8 cellular contexts compared by ENCODE assay signal in genomic region chr14:68785817-68786490, GRCh38. TPM values are rescaled to one million over a fixed set of nuclear protein-coding genes. Genes with fewer than 3 reads are reported as not detected.
DNase-seq lines count a peak whose midpoint lies in the region; TF ChIP-seq lines count a peak whose summit lies in the region.

No MANE protein-coding gene starts in this region.

- DNase-seq in A172 (ENCODE audit: low spot score) (peak; percentile 76), mammary epithelial cell (peak; percentile 82), lung microvascular endothelial cell (ENCODE audit: low read depth in 2 of 2) (peak; percentile 33 to 44), thyroid gland (no peak), GOT3 (lab: John Stamatoyannopoulos, UW) (no peak), NCI-H345 treated with DMSO at 0.1 percent for 48 hours (lab: John Stamatoyannopoulos, UW; ENCODE audit: unreplicated experiment) (no peak), hippocampal formation (lab: John Stamatoyannopoulos, UW) (no peak)

- no peak overlapping the region for H2AFZ ChIP-seq in OCI-LY3 (ENCODE audit: low read depth, low read length)
- H2AFZ ChIP-seq in mammary epithelial cell (ENCODE audit: low read depth, low read length): no peak overlapping the region

- CTCF ChIA-PET in mammary epithelial cell (lab: Charles Lee; ENCODE audit: low non-redundant PET): interaction anchor here (0.6 kb wide), 1 partner anchor 852 kb away, joined by 3 read pairs; no protein-coding TSS in a partner anchor

- dilution Hi-C loops in mammary epithelial cell (cut with HindIII; ENCODE audit: low sequenced_read_pairs): no loop called here

- intact Hi-C loops in mammary epithelial cell (cut with micrococcal nuclease): loop anchor here (1.0 to 5.0 kb wide), 12 partner anchors 80 to 694 kb away; no protein-coding TSS in a partner anchor
- intact Hi-C loops in thyroid gland (cut with DNase I): no loop called here

- peaks cover 26% of the 10 kb centered on the region for H3K79me2 ChIP-seq in OCI-LY3 (ENCODE audit: low read length)
- peaks cover 28% of the 10 kb centered on the region for H3K79me2 ChIP-seq in mammary epithelial cell (ENCODE audit: insufficient read depth, low read length)

- in situ Hi-C loops in mammary epithelial cell (cut with MboI; ENCODE audit: low sequenced_read_pairs in 2 of 2): loop anchor here in 1 of 2 donors (5.0 to 25.0 kb wide), 3 partner anchors 99 to 531 kb away; no protein-coding TSS in a partner anchor

- H3K4me3 ChIP-seq in OCI-LY3 (ENCODE audit: low read length): no peak overlapping the region
- H3K4me3 ChIP-seq in mammary epithelial cell (replicated peaks in 1 of 3; ENCODE audit: insufficient read depth in 1 of 3, low read depth in 2 of 3, low read length in 3 of 3): no peak overlapping the region
- H3K4me3 ChIP-seq in thyroid gland (replicated peaks in 1 of 3): no peak overlapping the region

- WGBS in mammary epithelial cell (ENCODE audit: low coverage, missing lambda C conversion rate): 39% methylated on average over 4 of the region's 4 CpGs
- WGBS in thyroid gland, 2 donors: 65 to 77% methylated on average over 4 of the region's 4 CpGs

- no peaks in the 10 kb centered on the region for H3K9me3 ChIP-seq in OCI-LY3 (ENCODE audit: insufficient read depth, low read length)
- no peaks in the 10 kb centered on the region for H3K9me3 ChIP-seq in mammary epithelial cell (replicated peaks; ENCODE audit: insufficient read depth, low read length)
- H3K9me3 ChIP-seq in thyroid gland: no peaks in the 10 kb centered on the region

- H3K4me1 ChIP-seq in OCI-LY3 (ENCODE audit: low read length) (peaks cover 72% of the 10 kb centered on the region), mammary epithelial cell (ENCODE audit: insufficient read depth, low read length) (peaks cover 36% of the 10 kb centered on the region), thyroid gland (peaks cover 16 to 31% of the 10 kb centered on the region in 2 donors)

- no peak for TF ChIP-seq POLR2A in thyroid gland (IDR thresholded peaks at IDR 0.05)

- peak overlapping the region; percentile 15; the same call in 1 of the 2 replicates for H3K4me2 ChIP-seq in OCI-LY3 (ENCODE audit: low read length)
- no peak overlapping the region for H3K4me2 ChIP-seq in mammary epithelial cell (ENCODE audit: insufficient read depth, low read depth, low read length)

- H3K27me3 ChIP-seq in OCI-LY3 (ENCODE audit: low read depth, low read length) (no peaks in the 10 kb centered on the region), mammary epithelial cell (ENCODE audit: insufficient read depth, low read length) (no peaks in the 10 kb centered on the region), thyroid gland (no peaks in the 10 kb centered on the region)

- BruUV-seq in mammary epithelial cell (replicated peaks; lab: Mats Ljungman, UMichigan): TSS peak; percentile 20

- H3K9ac ChIP-seq in OCI-LY3 (ENCODE audit: low read length): no peak overlapping the region
- H3K9ac ChIP-seq in mammary epithelial cell (ENCODE audit: insufficient read depth, low read length): no peak overlapping the region

- H3K27ac ChIP-seq in OCI-LY3 (ENCODE audit: low read length) (peak overlapping the region; percentile 56), mammary epithelial cell (ENCODE audit: insufficient read depth, low read depth, low read length) (peak overlapping the region; percentile 46), thyroid gland (peak overlapping the region; percentile 73 to 100 (median 100))

- peaks cover 35% of the 10 kb centered on the region for H4K20me1 ChIP-seq in OCI-LY3 (ENCODE audit: insufficient read depth, low read length)
- H4K20me1 ChIP-seq in mammary epithelial cell (ENCODE audit: insufficient read depth, low read length): peaks cover 2% of the 10 kb centered on the region

- H3K36me3 ChIP-seq in OCI-LY3 (replicated peaks; ENCODE audit: low read depth, low read length): peaks cover 42% of the 10 kb centered on the region
- peaks cover 20% of the 10 kb centered on the region for H3K36me3 ChIP-seq in mammary epithelial cell (ENCODE audit: insufficient read depth, low read length)
- H3K36me3 ChIP-seq in thyroid gland: peaks cover 22 to 33% of the 10 kb centered on the region in 2 donors

- no peak for TF ChIP-seq CTCF in OCI-LY3 (IDR thresholded peaks at IDR 0.05; ENCODE audit: low read depth, low read length)
- TF ChIP-seq CTCF in mammary epithelial cell (conservative IDR thresholded peaks at IDR 0.05 in 1 of 2, IDR thresholded peaks at IDR 0.05 in 1 of 2; ENCODE audit: extremely low read depth in 1 of 2, insufficient read depth in 1 of 2, low read depth in 1 of 2, low read length in 2 of 2): no peak
- TF ChIP-seq CTCF in thyroid gland (IDR thresholded peaks at IDR 0.05): no peak

RNA-seq across cellular contexts. Expression of gene ZFP36L1, which starts 6.9 kb away (rescaled TPM):
- total RNA-seq in A172 (2014; rRNA removed; shearing (Covaris generic)): 39.7 and 49.7 TPM in 2 replicates
- total RNA-seq in mammary epithelial cell (100 to 1,000 TPM; 169 to 373 TPM), lung microvascular endothelial cell (5.7 and 8.7 TPM in 2 replicates), thyroid gland (100 to 1,000 TPM in 3 of 4 donors, 10 to 100 TPM in 1; 96.9 to 274 (median 127) TPM)
- 140 TPM for polyA plus RNA-seq in mammary epithelial cell
- 99.0 TPM for polyA minus RNA-seq in mammary epithelial cell

Comparison
In these comparisons a context has a peak if more than half of its experiments do, and no peak if none do; other contexts are left out.
1. DNase-seq: peak in A172 (single experiment), mammary epithelial cell (single experiment) and lung microvascular endothelial cell (2 of 2); none in thyroid gland (0 of 2), GOT3 (single experiment), NCI-H345 treated with DMSO at 0.1 percent for 48 hours (single experiment) and hippocampal formation (0 of 2).
2. H3K27ac ChIP-seq: peak in every context shown above with its lines; median percentile 100 in thyroid gland; 56 in OCI-LY3; 46 in mammary epithelial cell.